ENCODE assay signal across 18 cellular contexts in genomic region chr5:120007619-120008018, GRCh38.
A peak's percentile ranks its signal among the peaks of the same experiment; 100 is the strongest.
DNase-seq lines count a peak whose midpoint lies in the region; ATAC-seq and TF ChIP-seq lines count a peak whose summit lies in the region.
"Had no signal": no experiment of that assay in that cellular context is flagged by ENCODE, and none has a peak within 500 bp of the region (broad histone marks: within the 10 kb centered on the region; RNA-seq: fewer than 3 reads in every experiment).

No MANE protein-coding gene starts in this region.

- H3K9me3 Mint-ChIP-seq in activated naive CD4-positive, alpha-beta T cell treated with anti-CD3 and anti-CD28 coated beads, Interleukin-2, amount 50 U/mL, for 72 hours, result peaks cover 0 to under 1% of the 10 kb centered on the region in 2 donors

- H3K36me3 ChIP-seq in mucosa of descending colon (ENCODE audit: low read depth), result no peaks in the 10 kb centered on the region
- H3K36me3 ChIP-seq: SJCRH30 had no signal

- H3K27ac Mint-ChIP-seq in activated naive CD4-positive, alpha-beta T cell treated with anti-CD3 and anti-CD28 coated beads, Interleukin-2, amount 50 U/mL, for 72 hours, result no peak overlapping the region

- intact Hi-C loops in mucosa of descending colon (cut with DNase I, micrococcal nuclease), result no loop called here
- intact Hi-C loops in left cardiac atrium (cut with DNase I), result no loop called here

- ATAC-seq in mucosa of descending colon, result peak; percentile 96
- ATAC-seq in left cardiac atrium, result no peak
- ATAC-seq in activated naive CD4-positive, alpha-beta T cell treated with anti-CD3 and anti-CD28 coated beads, Interleukin-2, amount 50 U/mL, for 72 hours, result no peak
- ATAC-seq: HepG2 had no signal

- H3K4me1 ChIP-seq in mucosa of descending colon (ENCODE audit: low read depth), result peaks cover 6% of the 10 kb centered on the region
- H3K4me1 ChIP-seq: SJCRH30 had no signal

- H3K4me3 ChIP-seq in LNCaP clone FGC (ENCODE audit: low read depth, low read length) (no peak overlapping the region), mucosa of descending colon (no peak overlapping the region)
- H3K4me3 ChIP-seq: SJCRH30 had no signal

- H3K9me3 ChIP-seq in mucosa of descending colon, result no peaks in the 10 kb centered on the region
- H3K9me3 ChIP-seq: SJCRH30 had no signal

- H3K36me3 Mint-ChIP-seq in activated naive CD4-positive, alpha-beta T cell treated with anti-CD3 and anti-CD28 coated beads, Interleukin-2, amount 50 U/mL, for 72 hours, result no peaks in the 10 kb centered on the region

- TF ChIP-seq CTCF in LNCaP clone FGC (IDR thresholded peaks at IDR 0.05; ENCODE audit: control insufficient read depth, extremely low read depth, insufficient read depth) (no peak), mucosa of descending colon (IDR thresholded peaks at IDR 0.05) (no peak)

- DNase-seq in H4 (ENCODE audit: low spot score) (peak; percentile 25), LNCaP clone FGC (ENCODE audit: low read depth) (peak; percentile 98), SHP77 treated with DMSO at 0.1 percent for 48 hours (lab: John Stamatoyannopoulos, UW) (peak; percentile 16), mucosa of descending colon (peak in 1 of 3 donors; percentile 8), left cardiac atrium (no peak)
- no peak for DNase-seq in activated CD8-positive, alpha-beta memory T cell treated with anti-CD3 and anti-CD28 coated beads for 24 hours
- DNase-seq in activated naive CD4-positive, alpha-beta T cell treated with anti-CD3 and anti-CD28 coated beads, Interleukin-2, amount 50 U/mL, for 72 hours (ENCODE audit: low spot score in 2 of 2), result no peak
- DNase-seq: ACHN, AML-193, DMS79, KBM-7, NCI-H1048, NCI-H1436, NCI-H2029, NCI-H774, RPMI8226, SJCRH30 had no signal

Comparison
In these comparisons a context has a peak if more than half of its experiments do, and no peak if none do; other contexts are left out.
1. DNase-seq: peak in H4 (single experiment), LNCaP clone FGC (single experiment) and SHP77 treated with DMSO at 0.1 percent for 48 hours (single experiment); none in left cardiac atrium (single experiment), activated CD8-positive, alpha-beta memory T cell treated with anti-CD3 and anti-CD28 coated beads for 24 hours (single experiment) and activated naive CD4-positive, alpha-beta T cell treated with anti-CD3 and anti-CD28 coated beads, Interleukin-2, amount 50 U/mL, for 72 hours (0 of 2).